14 cellular contexts compared by ENCODE assay signal in the genomic region with DNA sequence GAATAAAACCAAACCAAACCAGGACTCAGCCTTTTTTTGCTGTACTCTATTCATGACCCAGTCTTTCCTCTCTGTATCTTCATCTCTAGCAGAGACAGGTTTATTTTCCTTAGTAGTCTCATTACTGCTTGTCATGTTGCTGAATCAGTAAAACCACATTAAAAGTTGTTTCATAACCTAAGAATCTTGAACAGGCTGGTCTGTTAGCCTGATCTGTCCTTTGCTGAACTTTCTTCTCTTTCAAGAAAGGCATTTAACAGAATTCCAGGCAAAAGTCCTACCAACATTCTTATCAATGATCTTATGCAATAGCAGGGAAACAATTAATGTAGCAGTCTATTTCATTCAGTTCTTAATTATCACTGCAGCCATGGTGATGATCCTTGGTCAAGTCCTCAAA.
DNase-seq lines count a peak whose midpoint lies in the region; TF ChIP-seq lines count a peak whose summit lies in the region.
"Had no signal": no experiment of that assay in that cellular context is flagged by ENCODE, and none has a peak within 500 bp of the region (broad histone marks: within the 10 kb centered on the region; RNA-seq: fewer than 3 reads in every experiment).

No MANE protein-coding gene starts in this region.

- H3K4me1 Mint-ChIP-seq in mesothelial cell of epicardium (peaks cover 32% of the 10 kb centered on the region), chondrocyte (ENCODE audit: low read depth) (peaks cover 22% of the 10 kb centered on the region)

- H3K36me3 Mint-ChIP-seq in mesothelial cell of epicardium (no peaks in the 10 kb centered on the region), chondrocyte (ENCODE audit: low read depth) (no peaks in the 10 kb centered on the region)

- TF ChIP-seq CTCF in mesothelial cell of epicardium (IDR thresholded peaks at IDR 0.05; ENCODE audit: unreplicated experiment) (no peak), chondrocyte (IDR thresholded peaks at IDR 0.05) (no peak)

- DNase-seq in AML-193 (lab: John Stamatoyannopoulos, UW) = peak; percentile 27 to 41
- DNase-seq in HT1080 (ENCODE audit: low read depth) = peak; percentile 13
- DNase-seq in amniotic epithelial cell (ENCODE audit: low read depth) = peak; percentile 91
- no peak for DNase-seq in mesothelial cell of epicardium (ENCODE audit: low spot score in 2 of 2, unreplicated experiment in 2 of 2)
- DNase-seq in NCI-H2029 treated with DMSO at 0.1 percent for 48 hours (lab: John Stamatoyannopoulos, UW) = no peak
- no peak for DNase-seq in chondrocyte (ENCODE audit: low spot score)
- no peak for DNase-seq in germinal center (ENCODE audit: low spot score)
- DNase-seq in head of caudate nucleus = no peak
- DNase-seq: activated naive CD4-positive, alpha-beta T cell treated with Interleukin-2 at 50 U/mL for 16 hours; DMS79 treated with DMSO at 0.1 percent for 48 hours; GOT3; left colon; NCI-H1930; right cardiac atrium had no signal

- H3K4me3 Mint-ChIP-seq in mesothelial cell of epicardium (no peak overlapping the region), chondrocyte (ENCODE audit: unreplicated experiment) (no peak overlapping the region)

- H3K27me3 Mint-ChIP-seq in mesothelial cell of epicardium (ENCODE audit: low read depth) (no peaks in the 10 kb centered on the region), chondrocyte (ENCODE audit: low read depth) (no peaks in the 10 kb centered on the region)

- intact Hi-C loops in head of caudate nucleus (cut with DNase I) = no loop called here

- H3K27ac Mint-ChIP-seq in mesothelial cell of epicardium (peak overlapping the region; percentile 72), chondrocyte (ENCODE audit: unreplicated experiment) (no peak overlapping the region)

- H3K9me3 Mint-ChIP-seq in mesothelial cell of epicardium (peaks cover 6% of the 10 kb centered on the region), chondrocyte (ENCODE audit: low read depth) (no peaks in the 10 kb centered on the region)

Comparison
In these comparisons a context has a peak if more than half of its experiments do, and no peak if none do; other contexts are left out.
1. DNase-seq: peak in AML-193 (2 of 2), HT1080 (single experiment) and amniotic epithelial cell (single experiment); none in mesothelial cell of epicardium (0 of 2), NCI-H2029 treated with DMSO at 0.1 percent for 48 hours (single experiment), chondrocyte (single experiment), germinal center (single experiment) and head of caudate nucleus (0 of 42).